In the genomic region with DNA sequence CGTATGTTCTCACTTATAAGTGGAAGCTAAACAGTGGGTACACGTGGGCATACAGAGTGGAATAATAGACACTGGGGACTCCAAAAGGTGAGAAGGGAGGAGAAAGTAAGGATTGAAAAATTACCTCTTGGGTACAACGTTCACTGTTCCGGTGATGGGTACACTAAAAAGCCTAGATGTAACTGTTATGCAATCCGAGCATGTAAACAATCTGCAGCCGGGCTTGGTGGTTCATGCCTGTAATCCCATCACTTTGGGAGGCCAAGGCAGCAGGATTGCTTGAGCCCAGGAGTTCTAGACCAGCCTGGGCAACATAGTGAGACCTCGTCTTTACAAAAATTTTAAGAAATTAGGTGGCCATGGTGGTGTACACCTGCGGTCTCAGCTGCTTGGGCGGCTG, we compare ENCODE assay signal across 11 cellular contexts. TPM values are rescaled to one million over a fixed set of nuclear protein-coding genes. Genes with fewer than 3 reads are reported as not detected.
"Had no signal": no experiment of that assay in that cellular context is flagged by ENCODE, and none has a peak within 500 bp of the region (broad histone marks: within the 10 kb centered on the region; RNA-seq: fewer than 3 reads in every experiment).

No MANE protein-coding gene starts in this region.

- ATAC-seq: GM23338, HCT116 had no signal

- DNase-seq: HFFc6, IMR-90, KBM-7 had no signal

- H3K4me3 Mint-ChIP-seq: GM23338, HFFc6 had no signal

- H3K9me3 Mint-ChIP-seq: GM23338, HFFc6 had no signal

- H3K4me3 ChIP-seq: GM23338, HAP-1 had no signal

- H3K27ac Mint-ChIP-seq: GM23338, HFFc6 had no signal

- FAIRE-seq: H1, H54 had no signal

- H3K9me3 ChIP-seq: HAP-1 had no signal

- H3K9ac ChIP-seq: KMS-11 had no signal

- H3K27ac ChIP-seq: HL-60, KMS-11 had no signal

- H2AFZ ChIP-seq: GM23338 had no signal

- H3K4me1 ChIP-seq: HAP-1 had no signal

- H3K4me2 ChIP-seq: GM23338, KMS-11 had no signal

- H3K36me3 ChIP-seq: HAP-1 had no signal

RNA-seq across cellular contexts. Expression of a gene that starts 33.1 kb away (rescaled TPM):
- total RNA-seq: GM23338, H1, HFFc6, HT1080, IMR-90 had no signal
- polyA plus RNA-seq: GM23338, H1, IMR-90 had no signal
